Comparison of ENCODE assay signal across 1 cellular context in the genomic region with DNA sequence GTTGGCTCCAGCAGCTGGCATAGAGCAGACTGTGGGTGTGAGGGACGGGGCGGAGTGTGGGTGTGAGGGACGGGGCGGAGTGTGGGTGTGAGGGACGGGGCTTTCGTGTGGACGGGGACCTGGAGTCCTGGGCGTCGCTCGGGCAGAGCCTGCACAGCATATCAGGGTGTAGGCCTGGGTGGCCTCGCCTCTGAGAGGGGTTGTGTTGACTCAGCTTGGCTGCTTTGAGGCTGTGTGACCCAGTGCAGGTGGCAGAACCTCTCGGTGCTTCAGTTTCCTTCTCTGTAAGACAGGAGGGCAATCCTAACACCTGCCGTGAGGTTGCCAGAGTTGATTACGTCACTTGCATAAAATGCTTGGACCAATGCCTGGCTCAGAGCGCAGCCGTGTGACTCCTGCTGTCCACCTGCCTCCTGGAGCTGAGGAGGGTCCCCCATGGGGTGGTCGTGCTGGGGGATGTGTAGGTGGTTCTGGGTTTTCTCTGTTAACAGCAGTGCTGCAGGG.
TF ChIP-seq lines count a peak whose summit lies in the region.

No MANE protein-coding gene starts in this region.

TF ChIP-seq in A549, 52 proteins besides CTCF, POLR2A, EP300 and RAD21 (continued from another document):
- TF ChIP-seq, protein P1, sequence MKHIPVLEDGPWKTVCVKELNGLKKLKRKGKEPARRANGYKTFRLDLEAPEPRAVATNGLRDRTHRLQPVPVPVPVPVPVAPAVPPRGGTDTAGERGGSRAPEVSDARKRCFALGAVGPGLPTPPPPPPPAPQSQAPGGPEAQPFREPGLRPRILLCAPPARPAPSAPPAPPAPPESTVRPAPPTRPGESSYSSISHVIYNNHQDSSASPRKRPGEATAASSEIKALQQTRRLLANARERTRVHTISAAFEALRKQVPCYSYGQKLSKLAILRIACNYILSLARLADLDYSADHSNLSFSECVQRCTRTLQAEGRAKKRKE (CRISPR knock-in tag; IDR thresholded peaks at IDR 0.05; ENCODE audit: low read depth): no peak
- TF ChIP-seq KDM5A (IDR thresholded peaks at IDR 0.05): no peak
- TF ChIP-seq JUNB (IDR thresholded peaks at IDR 0.05): no peak
- no peak for TF ChIP-seq CHD4 (IDR thresholded peaks at IDR 0.05; ENCODE audit: borderline replicate concordance)
- TF ChIP-seq HDAC2 (IDR thresholded peaks at IDR 0.05): no peak
- TF ChIP-seq ZFP36 (IDR thresholded peaks at IDR 0.05; ENCODE audit: borderline replicate concordance, partially characterized antibody): no peak
- TF ChIP-seq NFE2L2 (conservative IDR thresholded peaks at IDR 0.05; ENCODE audit: low read length): no peak
- no peak for TF ChIP-seq HEYL (CRISPR knock-in tag; IDR thresholded peaks at IDR 0.05)
- no peak for TF ChIP-seq KDM1A (IDR thresholded peaks at IDR 0.05; ENCODE audit: low read depth)
- TF ChIP-seq, protein P2, sequence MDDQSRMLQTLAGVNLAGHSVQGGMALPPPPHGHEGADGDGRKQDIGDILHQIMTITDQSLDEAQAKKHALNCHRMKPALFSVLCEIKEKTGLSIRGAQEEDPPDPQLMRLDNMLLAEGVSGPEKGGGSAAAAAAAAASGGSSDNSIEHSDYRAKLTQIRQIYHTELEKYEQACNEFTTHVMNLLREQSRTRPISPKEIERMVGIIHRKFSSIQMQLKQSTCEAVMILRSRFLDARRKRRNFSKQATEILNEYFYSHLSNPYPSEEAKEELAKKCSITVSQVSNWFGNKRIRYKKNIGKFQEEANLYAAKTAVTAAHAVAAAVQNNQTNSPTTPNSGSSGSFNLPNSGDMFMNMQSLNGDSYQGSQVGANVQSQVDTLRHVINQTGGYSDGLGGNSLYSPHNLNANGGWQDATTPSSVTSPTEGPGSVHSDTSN (IDR thresholded peaks at IDR 0.05): no peak
- TF ChIP-seq RCOR1 (IDR thresholded peaks at IDR 0.05; ENCODE audit: low read depth, low read length): no peak
- no peak for TF ChIP-seq FOXS1 (CRISPR knock-in tag; IDR thresholded peaks at IDR 0.05)
- TF ChIP-seq CBX8 (IDR thresholded peaks at IDR 0.05): no peak
- TF ChIP-seq CEBPB (IDR thresholded peaks at IDR 0.05): no peak
- no peak for TF ChIP-seq RNF2 (IDR thresholded peaks at IDR 0.05; ENCODE audit: borderline replicate concordance, low read depth)
